Comparison of ENCODE assay signal across 1 cellular context in genomic region chr9:131125288-131126058, GRCh38.
TF ChIP-seq lines count a peak whose summit lies in the region.

Gene NUP214 (plus strand): TSS chr9:131125586. CDS start chr9:131125705, 119 bp downstream.

TF ChIP-seq in GM12878, 131 proteins besides CTCF, POLR2A, EP300 and RAD21 (continued from another document):
- TF ChIP-seq BCL3 (IDR thresholded peaks at IDR 0.05; ENCODE audit: borderline replicate concordance, insufficient read depth, low read depth, low read length, poor library complexity, severe bottlenecking) (no peak), STAT3 (IDR thresholded peaks at IDR 0.05; ENCODE audit: low read depth, low read length) (no peak), CHD4 (IDR thresholded peaks at IDR 0.05) (no peak), IKZF2 (IDR thresholded peaks at IDR 0.05) (no peak), NFXL1 (IDR thresholded peaks at IDR 0.05; ENCODE audit: borderline replicate concordance) (no peak)
